In genomic region chr1:153598309-153599172, GRCh38 we compare ENCODE assay signal across 8 cellular contexts. TPM values are rescaled to one million over a fixed set of nuclear protein-coding genes. Genes with fewer than 3 reads are reported as not detected.
DNase-seq lines count a peak whose midpoint lies in the region; ATAC-seq and TF ChIP-seq lines count a peak whose summit lies in the region.

No MANE protein-coding gene starts in this region.

- no peak overlapping the region for H3K9ac ChIP-seq in SK-N-SH

- H3K4me1 Mint-ChIP-seq in activated CD4-positive, alpha-beta T cell treated with anti-CD3 and anti-CD28 coated beads for 36 hours, result peaks cover 22% of the 10 kb centered on the region
- H3K4me1 Mint-ChIP-seq in glutamatergic neuron (ENCODE audit: low read depth, unreplicated experiment), result peaks cover 4% of the 10 kb centered on the region
- no peaks in the 10 kb centered on the region for H3K4me1 Mint-ChIP-seq in type B pancreatic cell (ENCODE audit: unreplicated experiment)

- ATAC-seq in activated CD4-positive, alpha-beta T cell treated with anti-CD3 and anti-CD28 coated beads for 36 hours, result peak; percentile 72
- ATAC-seq in GM21447 (IDR thresholded peaks at IDR 0.05; ENCODE audit: unreplicated experiment), result peak; percentile 99
- peak; percentile 93 for ATAC-seq in HG03571 (IDR thresholded peaks at IDR 0.05; ENCODE audit: unreplicated experiment)

- H3K36me3 ChIP-seq in SK-N-SH (replicated peaks in 1 of 2; ENCODE audit: control insufficient read depth in 1 of 2, insufficient read depth in 2 of 2, low read length in 1 of 2), result no peaks in the 10 kb centered on the region

- H3K79me2 ChIP-seq in SK-N-SH (ENCODE audit: insufficient read depth), result no peaks in the 10 kb centered on the region

- TF ChIP-seq CTCF in SK-N-SH (IDR thresholded peaks at IDR 0.05), result no peak
- no peak for TF ChIP-seq CTCF in glutamatergic neuron (IDR thresholded peaks at IDR 0.05; ENCODE audit: partially characterized antibody, unreplicated experiment)
- no peak for TF ChIP-seq CTCF in type B pancreatic cell (conservative IDR thresholded peaks at IDR 0.05)

- no peaks in the 10 kb centered on the region for H3K9me3 ChIP-seq in SK-N-SH

- peak; percentile 32 for DNase-seq in activated CD4-positive, alpha-beta T cell treated with anti-CD3 and anti-CD28 coated beads for 36 hours
- no peak for DNase-seq in activated CD4-positive, alpha-beta T cell treated with anti-CD3 and anti-CD28 coated beads, Interleukin-2, amount 50 U/mL, for 48 hours
- DNase-seq in SK-N-SH (no peak), glutamatergic neuron (no peak), type B pancreatic cell (ENCODE audit: extremely low spot score, unreplicated experiment) (no peak)
- no peak for DNase-seq in central memory CD4-positive, alpha-beta T cell

- no peaks in the 10 kb centered on the region for H3K27me3 ChIP-seq in SK-N-SH (ENCODE audit: insufficient read depth)

- no peak overlapping the region for H3K4me3 ChIP-seq in SK-N-SH (ENCODE audit: low read depth in 2 of 2, low read length in 1 of 2)

- H3K9me2 ChIP-seq in SK-N-SH, result no peaks in the 10 kb centered on the region

- 0 out of 2 replicates have a peak overlapping the region, but pooled peaks have one; percentile 37 for H2AFZ ChIP-seq in SK-N-SH (ENCODE audit: low read depth)

- no peak overlapping the region for H3K4me3 Mint-ChIP-seq in activated CD4-positive, alpha-beta T cell treated with anti-CD3 and anti-CD28 coated beads for 36 hours
- H3K4me3 Mint-ChIP-seq in glutamatergic neuron (ENCODE audit: unreplicated experiment), result peak overlapping the region; percentile 46
- no peak overlapping the region for H3K4me3 Mint-ChIP-seq in type B pancreatic cell

- peak overlapping the region; percentile 59 for H3K27ac Mint-ChIP-seq in activated CD4-positive, alpha-beta T cell treated with anti-CD3 and anti-CD28 coated beads for 36 hours
- H3K27ac Mint-ChIP-seq in glutamatergic neuron (ENCODE audit: unreplicated experiment) (peak overlapping the region; percentile 48), type B pancreatic cell (peak overlapping the region; percentile 56)

- WGBS in SK-N-SH (ENCODE audit: low lambda C conversion rate), result 85% methylated on average over 7 of the region's 7 CpGs

- intact Hi-C loops in activated CD4-positive, alpha-beta T cell treated with anti-CD3 and anti-CD28 coated beads for 36 hours (cut with DNase I, micrococcal nuclease), result no loop called here

- peak overlapping the region in 1 of 2 experiments; percentile 34; a peak in 1 of 4 replicates for H3K27ac ChIP-seq in SK-N-SH (ENCODE audit: low read depth in 2 of 2, low read length in 1 of 2)

- peak overlapping the region; percentile 58; the same call in 1 of the 2 replicates for H3K4me2 ChIP-seq in SK-N-SH

- CTCF ChIA-PET in activated CD4-positive, alpha-beta T cell treated with anti-CD3 and anti-CD28 coated beads for 36 hours (lab: Charles Lee), result interaction anchor here (0.6 to 1.5 kb wide), 10 partner anchors 9 to 1603 kb away, joined by 3 to 7 read pairs (median 3); no protein-coding TSS in a partner anchor
- CTCF ChIA-PET in SK-N-SH (lab: Yijun Ruan, JAX), result interaction anchor here (0.7 to 1.9 kb wide), 10 partner anchors 8 to 246 kb away, joined by 3 to 7 read pairs (median 3); no protein-coding TSS in a partner anchor

- no peaks in the 10 kb centered on the region for H3K27me3 Mint-ChIP-seq in activated CD4-positive, alpha-beta T cell treated with anti-CD3 and anti-CD28 coated beads for 36 hours
- H3K27me3 Mint-ChIP-seq in glutamatergic neuron (ENCODE audit: unreplicated experiment) (peaks cover 5% of the 10 kb centered on the region), type B pancreatic cell (no peaks in the 10 kb centered on the region)

- H3K36me3 Mint-ChIP-seq in activated CD4-positive, alpha-beta T cell treated with anti-CD3 and anti-CD28 coated beads for 36 hours (ENCODE audit: low read depth), result no peaks in the 10 kb centered on the region
- H3K36me3 Mint-ChIP-seq in glutamatergic neuron (ENCODE audit: unreplicated experiment) (no peaks in the 10 kb centered on the region), type B pancreatic cell (no peaks in the 10 kb centered on the region)

- no peak for TF ChIP-seq EP300 in SK-N-SH (IDR thresholded peaks at IDR 0.05; ENCODE audit: borderline replicate concordance in 1 of 2, low read depth in 1 of 2, low read length in 1 of 2)

- H4K20me1 ChIP-seq in SK-N-SH (ENCODE audit: insufficient read depth), result no peaks in the 10 kb centered on the region

- peaks cover 4 to 5% of the 10 kb centered on the region in 2 experiments; a peak in 1 of 4 replicates for H3K4me1 ChIP-seq in SK-N-SH (ENCODE audit: control insufficient read depth in 1 of 2, insufficient read depth in 2 of 2, low read depth in 1 of 2, low read length in 1 of 2)

- no peaks in the 10 kb centered on the region for H3K9me3 Mint-ChIP-seq in activated CD4-positive, alpha-beta T cell treated with anti-CD3 and anti-CD28 coated beads for 36 hours (ENCODE audit: low read depth)
- peaks cover 3% of the 10 kb centered on the region for H3K9me3 Mint-ChIP-seq in glutamatergic neuron (ENCODE audit: unreplicated experiment)
- H3K9me3 Mint-ChIP-seq in type B pancreatic cell, result no peaks in the 10 kb centered on the region

- POLR2A ChIA-PET in activated CD4-positive, alpha-beta T cell treated with anti-CD3 and anti-CD28 coated beads for 36 hours (lab: Charles Lee), result no interaction called here
- POLR2A ChIA-PET in SK-N-SH (lab: Yijun Ruan, JAX), result no interaction called here

- TF ChIP-seq RAD21 in SK-N-SH (IDR thresholded peaks at IDR 0.05; ENCODE audit: low read length), result no peak

- H3F3A ChIP-seq in SK-N-SH (replicated peaks; ENCODE audit: insufficient read depth), result peaks cover 14% of the 10 kb centered on the region

TF ChIP-seq in SK-N-SH, 30 proteins besides CTCF, POLR2A, EP300 and RAD21:
- TF ChIP-seq RFX5 (IDR thresholded peaks at IDR 0.05; ENCODE audit: low read length), result peak; percentile 75; the same call in 1 of the 2 replicates
- TF ChIP-seq, protein P1, sequence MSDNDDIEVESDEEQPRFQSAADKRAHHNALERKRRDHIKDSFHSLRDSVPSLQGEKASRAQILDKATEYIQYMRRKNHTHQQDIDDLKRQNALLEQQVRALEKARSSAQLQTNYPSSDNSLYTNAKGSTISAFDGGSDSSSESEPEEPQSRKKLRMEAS (IDR thresholded peaks at IDR 0.05; ENCODE audit: low read depth), result no peak

RNA-seq across cellular contexts. Expression of gene S100A16, which starts 14.4 kb away (rescaled TPM):
- not detected for total RNA-seq in activated CD4-positive, alpha-beta T cell treated with anti-CD3 and anti-CD28 coated beads for 36 hours
- polyA plus RNA-seq in SK-N-SH (2012; rRNA removed), result 512 and 521 TPM in 2 replicates
- polyA plus RNA-seq in SK-N-SH (2012; cell fraction: cytosol; rRNA removed), result 347 and 466 TPM in 2 replicates
- 144 and 169 TPM in 2 replicates for polyA plus RNA-seq in SK-N-SH (2012; cell fraction: nucleus; rRNA removed)
- 1.1 TPM for total RNA-seq in glutamatergic neuron (ENCODE audit: unreplicated experiment)
- total RNA-seq in type B pancreatic cell (ENCODE audit: low replicate concordance), result 173 and 517 TPM in 2 replicates

RNA-seq across cellular contexts. Expression of gene S100A14, which starts 17.6 kb away (rescaled TPM):
- under 1 TPM; 0.14 to 0.34 TPM for total RNA-seq in activated CD4-positive, alpha-beta T cell treated with anti-CD3 and anti-CD28 coated beads for 36 hours
- polyA plus RNA-seq in SK-N-SH (2012; rRNA removed), result 0.15 TPM in 1 of 2 replicates, not detected in the other
- 0.07 TPM in 1 of 2 replicates, not detected in the other for polyA plus RNA-seq in SK-N-SH (2012; cell fraction: cytosol; rRNA removed)
- 0.39 TPM in 1 of 2 replicates, not detected in the other for polyA plus RNA-seq in SK-N-SH (2012; cell fraction: nucleus; rRNA removed)
- total RNA-seq in glutamatergic neuron (ENCODE audit: unreplicated experiment) (not detected), type B pancreatic cell (ENCODE audit: low replicate concordance) (139 and 266 TPM in 2 replicates)

RNA-seq across cellular contexts. Expression of gene S100A13, which starts 28.8 kb away (rescaled TPM):
- 1 to 10 TPM; 5.4 TPM for total RNA-seq in activated CD4-positive, alpha-beta T cell treated with anti-CD3 and anti-CD28 coated beads for 36 hours
- 12.3 and 17.1 TPM in 2 replicates for polyA plus RNA-seq in SK-N-SH (2012; rRNA removed)
- 11.4 and 14.2 TPM in 2 replicates for polyA plus RNA-seq in SK-N-SH (2012; cell fraction: cytosol; rRNA removed)
- 41.5 and 44.3 TPM in 2 replicates for polyA plus RNA-seq in SK-N-SH (2012; cell fraction: nucleus; rRNA removed)
- 92.8 TPM for total RNA-seq in glutamatergic neuron (ENCODE audit: unreplicated experiment)
- total RNA-seq in type B pancreatic cell (ENCODE audit: low replicate concordance), result 58.3 and 102 TPM in 2 replicates

RNA-seq across cellular contexts. Expression of gene S100A1, which starts 29.7 kb away (rescaled TPM):
- total RNA-seq in activated CD4-positive, alpha-beta T cell treated with anti-CD3 and anti-CD28 coated beads for 36 hours, result not detected
- 0.18 TPM in 1 of 2 replicates, not detected in the other for polyA plus RNA-seq in SK-N-SH (2012; rRNA removed)
- 0.10 and 0.14 TPM in 2 replicates for polyA plus RNA-seq in SK-N-SH (2012; cell fraction: cytosol; rRNA removed)
- polyA plus RNA-seq in SK-N-SH (2012; cell fraction: nucleus; rRNA removed), result 0.11 and 0.21 TPM in 2 replicates
- 35.4 TPM for total RNA-seq in glutamatergic neuron (ENCODE audit: unreplicated experiment)
- 0.97 TPM in 1 of 2 replicates, not detected in the other for total RNA-seq in type B pancreatic cell (ENCODE audit: low replicate concordance)

RNA-seq across cellular contexts. Expression of gene S100A2, which starts 32.9 kb away (rescaled TPM):
- total RNA-seq in activated CD4-positive, alpha-beta T cell treated with anti-CD3 and anti-CD28 coated beads for 36 hours, result 1 to 10 TPM; 3.3 to 7.0 TPM
- 27.3 and 31.4 TPM in 2 replicates for polyA plus RNA-seq in SK-N-SH (2012; rRNA removed)
- polyA plus RNA-seq in SK-N-SH (2012; cell fraction: cytosol; rRNA removed), result 27.2 and 29.0 TPM in 2 replicates
- polyA plus RNA-seq in SK-N-SH (2012; cell fraction: nucleus; rRNA removed), result 13.3 and 23.8 TPM in 2 replicates
- total RNA-seq in glutamatergic neuron (ENCODE audit: unreplicated experiment), result 1.1 TPM
- 0.75 and 2.4 TPM in 2 replicates for total RNA-seq in type B pancreatic cell (ENCODE audit: low replicate concordance)

Comparison
In these comparisons a context has a peak if more than half of its experiments do, and no peak if none do; other contexts are left out.
1. RNA of gene S100A16, which starts 14.4 kb away (total RNA-seq): 173 to 517 TPM in type B pancreatic cell; 1.1 TPM in glutamatergic neuron (single experiment) and not detected in activated CD4-positive, alpha-beta T cell treated with anti-CD3 and anti-CD28 coated beads for 36 hours; every median in the first group is over 10 times any median in the second.
2. RNA of gene S100A14, which starts 17.6 kb away (total RNA-seq): 139 to 266 TPM in type B pancreatic cell; 0.14 to 0.34 TPM in activated CD4-positive, alpha-beta T cell treated with anti-CD3 and anti-CD28 coated beads for 36 hours and not detected in glutamatergic neuron (single experiment); every median in the first group is over 100 times any median in the second.
3. Peak in every context shown above with its lines, with median percentiles within 50 percentile points of each other: ATAC-seq and H3K27ac Mint-ChIP-seq.